ENCODE assay signal across 1 cellular context in genomic region chr21:33541756-33542639, GRCh38.
TF ChIP-seq lines count a peak whose summit lies in the region.

TSS of gene GART (minus strand) at chr21:33542117. CDS start at chr21:33539315, 2,802 bp downstream.

TF ChIP-seq in K562, 482 proteins besides CTCF, POLR2A, EP300 and RAD21 (continued from another document):
- TF ChIP-seq ARID4B (CRISPR knock-in tag; IDR thresholded peaks at IDR 0.05) (peak; percentile 93), ZNF79 (CRISPR knock-in tag; IDR thresholded peaks at IDR 0.05; ENCODE audit: low read depth) (no peak), NR2C1 (IDR thresholded peaks at IDR 0.05) (0 out of 2 replicates have a peak, but pooled peaks have one; percentile 24), NR2C1 (tag; IDR thresholded peaks at IDR 0.05) (0 out of 2 replicates have a peak, but pooled peaks have one; percentile 28), RBM15 (IDR thresholded peaks at IDR 0.05; ENCODE audit: insufficient read depth, low read length) (no peak), EWSR1 (IDR thresholded peaks at IDR 0.05; ENCODE audit: borderline replicate concordance, low read depth, partially characterized antibody) (no peak), RBM22 (IDR thresholded peaks at IDR 0.05; ENCODE audit: low read depth, low read length, poor library complexity, severe bottlenecking) (peak; percentile 65), HDAC1 (IDR thresholded peaks at IDR 0.05) (peak in 1 of 2 experiments; percentile 95; a peak in 1 of 4 replicates), TRIM25 (IDR thresholded peaks at IDR 0.05; ENCODE audit: borderline replicate concordance) (peak; percentile 33; the same call in 1 of the 2 replicates), VEZF1 (CRISPR knock-in tag; IDR thresholded peaks at IDR 0.05) (peak; percentile 70), ELF2 (CRISPR knock-in tag; IDR thresholded peaks at IDR 0.05) (peak; percentile 54), ZBTB9 (CRISPR knock-in tag; IDR thresholded peaks at IDR 0.05) (0 out of 2 replicates have a peak, but pooled peaks have one; percentile 15), ZNF12 (CRISPR knock-in tag; IDR thresholded peaks at IDR 0.05) (peak; percentile 88; the same call in 1 of the 2 replicates), SMAD4 (CRISPR knock-in tag; conservative IDR thresholded peaks at IDR 0.05) (peak; percentile 62), MAZ (CRISPR knock-in tag; conservative IDR thresholded peaks at IDR 0.05 in 1 of 2, IDR thresholded peaks at IDR 0.05 in 1 of 2) (peak; percentile 58 to 60; a peak in 3 of 4 replicates), ZNF134 (CRISPR knock-in tag; conservative IDR thresholded peaks at IDR 0.05) (no peak; the same call in 1 of the 2 replicates), ZSCAN29 (IDR thresholded peaks at IDR 0.05) (no peak), ID3 (CRISPR knock-in tag; IDR thresholded peaks at IDR 0.05) (0 out of 2 replicates have a peak, but pooled peaks have one; percentile 54), ID3 (tag; IDR thresholded peaks at IDR 0.05) (no peak), E2F4 (CRISPR knock-in tag; IDR thresholded peaks at IDR 0.05; ENCODE audit: low read depth) (peak; percentile 71; the same call in 1 of the 2 replicates), NRF1 (conservative IDR thresholded peaks at IDR 0.05 in 1 of 2, IDR thresholded peaks at IDR 0.05 in 1 of 2) (peak; percentile 81 to 82), KAT7 (CRISPR knock-in tag; IDR thresholded peaks at IDR 0.05; ENCODE audit: borderline replicate concordance) (peak; percentile 91; the same call in 1 of the 2 replicates), EP400 (IDR thresholded peaks at IDR 0.05) (peak; percentile 85), SIN3B (IDR thresholded peaks at IDR 0.05; ENCODE audit: low read depth) (peak; percentile 32; the same call in 1 of the 2 replicates), MBD2 (IDR thresholded peaks at IDR 0.05; ENCODE audit: borderline replicate concordance, low read depth) (peak; percentile 77; the same call in 1 of the 2 replicates), SMARCA4 (IDR thresholded peaks at IDR 0.05) (0 out of 2 replicates have a peak, but pooled peaks have one; percentile 20), ZNF766 (CRISPR knock-in tag; conservative IDR thresholded peaks at IDR 0.05) (no peak; the same call in 1 of the 2 replicates), BRD4 (IDR thresholded peaks at IDR 0.05) (peak; percentile 98), BRD9 (IDR thresholded peaks at IDR 0.05; ENCODE audit: low read depth, partially characterized antibody) (no peak), SMAD2 (IDR thresholded peaks at IDR 0.05; ENCODE audit: low read depth, low read length) (no peak)
- TF ChIP-seq, protein P1, sequence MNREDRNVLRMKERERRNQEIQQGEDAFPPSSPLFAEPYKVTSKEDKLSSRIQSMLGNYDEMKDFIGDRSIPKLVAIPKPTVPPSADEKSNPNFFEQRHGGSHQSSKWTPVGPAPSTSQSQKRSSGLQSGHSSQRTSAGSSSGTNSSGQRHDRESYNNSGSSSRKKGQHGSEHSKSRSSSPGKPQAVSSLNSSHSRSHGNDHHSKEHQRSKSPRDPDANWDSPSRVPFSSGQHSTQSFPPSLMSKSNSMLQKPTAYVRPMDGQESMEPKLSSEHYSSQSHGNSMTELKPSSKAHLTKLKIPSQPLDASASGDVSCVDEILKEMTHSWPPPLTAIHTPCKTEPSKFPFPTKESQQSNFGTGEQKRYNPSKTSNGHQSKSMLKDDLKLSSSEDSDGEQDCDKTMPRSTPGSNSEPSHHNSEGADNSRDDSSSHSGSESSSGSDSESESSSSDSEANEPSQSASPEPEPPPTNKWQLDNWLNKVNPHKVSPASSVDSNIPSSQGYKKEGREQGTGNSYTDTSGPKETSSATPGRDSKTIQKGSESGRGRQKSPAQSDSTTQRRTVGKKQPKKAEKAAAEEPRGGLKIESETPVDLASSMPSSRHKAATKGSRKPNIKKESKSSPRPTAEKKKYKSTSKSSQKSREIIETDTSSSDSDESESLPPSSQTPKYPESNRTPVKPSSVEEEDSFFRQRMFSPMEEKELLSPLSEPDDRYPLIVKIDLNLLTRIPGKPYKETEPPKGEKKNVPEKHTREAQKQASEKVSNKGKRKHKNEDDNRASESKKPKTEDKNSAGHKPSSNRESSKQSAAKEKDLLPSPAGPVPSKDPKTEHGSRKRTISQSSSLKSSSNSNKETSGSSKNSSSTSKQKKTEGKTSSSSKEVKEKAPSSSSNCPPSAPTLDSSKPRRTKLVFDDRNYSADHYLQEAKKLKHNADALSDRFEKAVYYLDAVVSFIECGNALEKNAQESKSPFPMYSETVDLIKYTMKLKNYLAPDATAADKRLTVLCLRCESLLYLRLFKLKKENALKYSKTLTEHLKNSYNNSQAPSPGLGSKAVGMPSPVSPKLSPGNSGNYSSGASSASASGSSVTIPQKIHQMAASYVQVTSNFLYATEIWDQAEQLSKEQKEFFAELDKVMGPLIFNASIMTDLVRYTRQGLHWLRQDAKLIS (CRISPR knock-in tag; IDR thresholded peaks at IDR 0.05) = peak; percentile 58
- TF ChIP-seq, protein P2, sequence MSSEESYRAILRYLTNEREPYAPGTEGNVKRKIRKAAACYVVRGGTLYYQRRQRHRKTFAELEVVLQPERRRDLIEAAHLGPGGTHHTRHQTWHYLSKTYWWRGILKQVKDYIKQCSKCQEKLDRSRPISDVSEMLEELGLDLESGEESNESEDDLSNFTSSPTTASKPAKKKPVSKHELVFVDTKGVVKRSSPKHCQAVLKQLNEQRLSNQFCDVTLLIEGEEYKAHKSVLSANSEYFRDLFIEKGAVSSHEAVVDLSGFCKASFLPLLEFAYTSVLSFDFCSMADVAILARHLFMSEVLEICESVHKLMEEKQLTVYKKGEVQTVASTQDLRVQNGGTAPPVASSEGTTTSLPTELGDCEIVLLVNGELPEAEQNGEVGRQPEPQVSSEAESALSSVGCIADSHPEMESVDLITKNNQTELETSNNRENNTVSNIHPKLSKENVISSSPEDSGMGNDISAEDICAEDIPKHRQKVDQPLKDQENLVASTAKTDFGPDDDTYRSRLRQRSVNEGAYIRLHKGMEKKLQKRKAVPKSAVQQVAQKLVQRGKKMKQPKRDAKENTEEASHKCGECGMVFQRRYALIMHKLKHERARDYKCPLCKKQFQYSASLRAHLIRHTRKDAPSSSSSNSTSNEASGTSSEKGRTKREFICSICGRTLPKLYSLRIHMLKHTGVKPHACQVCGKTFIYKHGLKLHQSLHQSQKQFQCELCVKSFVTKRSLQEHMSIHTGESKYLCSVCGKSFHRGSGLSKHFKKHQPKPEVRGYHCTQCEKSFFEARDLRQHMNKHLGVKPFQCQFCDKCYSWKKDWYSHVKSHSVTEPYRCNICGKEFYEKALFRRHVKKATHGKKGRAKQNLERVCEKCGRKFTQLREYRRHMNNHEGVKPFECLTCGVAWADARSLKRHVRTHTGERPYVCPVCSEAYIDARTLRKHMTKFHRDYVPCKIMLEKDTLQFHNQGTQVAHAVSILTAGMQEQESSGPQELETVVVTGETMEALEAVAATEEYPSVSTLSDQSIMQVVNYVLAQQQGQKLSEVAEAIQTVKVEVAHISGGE (CRISPR knock-in tag; IDR thresholded peaks at IDR 0.05) = peak in 2 of 3 experiments; percentile 61 to 88; a peak in 3 of 6 replicates
